Comparison of ENCODE assay signal across 9 cellular contexts in genomic region chr3:132231633-132232032, GRCh38.
DNase-seq lines count a peak whose midpoint lies in the region; ATAC-seq, FAIRE-seq and TF ChIP-seq lines count a peak whose summit lies in the region.
"Had no signal": no experiment of that assay in that cellular context is flagged by ENCODE, and none has a peak within 500 bp of the region (broad histone marks: within the 10 kb centered on the region; RNA-seq: fewer than 3 reads in every experiment).

No MANE protein-coding gene starts in this region.

- H3K27me3 ChIP-seq in H1 (replicated peaks in 1 of 4; ENCODE audit: control insufficient read depth in 3 of 4, extremely low read depth in 1 of 4, insufficient read depth in 3 of 4, low read length in 3 of 4) (no peaks in the 10 kb centered on the region), psoas muscle (ENCODE audit: insufficient read depth in 3 of 3, low read length in 2 of 3) (no peaks in the 10 kb centered on the region), MM.1S (replicated peaks; ENCODE audit: insufficient read depth, low read length) (no peaks in the 10 kb centered on the region)
- H3K27me3 ChIP-seq: right lobe of liver had no signal

- ATAC-seq in psoas muscle = peak; percentile 68 to 76 (median 73)
- ATAC-seq in stimulated activated effector memory CD8-positive, alpha-beta T cell treated with anti-CD3 and anti-CD28 coated beads, Interleukin-12 subunit alpha, Interleukin-12 subunit beta, amount 100 ng/mL, for 72 hours = no peak
- ATAC-seq: activated CD8-positive, alpha-beta T cell treated with anti-CD3 and anti-CD28 coated beads, Interleukin-2, amount 10 ng/mL, durations not matched to agents 7 days and 5 days; right lobe of liver had no signal

- H3K14ac ChIP-seq in H1 (ENCODE audit: insufficient read length) = no peak overlapping the region

- no peak for TF ChIP-seq EP300 in H1 (IDR thresholded peaks at IDR 0.05; ENCODE audit: borderline replicate concordance in 1 of 2, low read depth in 2 of 2, low read length in 2 of 2)

- no peak overlapping the region for H3K4ac ChIP-seq in H1 (replicated peaks; ENCODE audit: insufficient read length, low read depth, low read length)

- H3K4me3 Mint-ChIP-seq in stimulated activated effector memory CD8-positive, alpha-beta T cell treated with anti-CD3 and anti-CD28 coated beads, Interleukin-12 subunit alpha, Interleukin-12 subunit beta, amount 100 ng/mL, for 72 hours = no peak overlapping the region
- H3K4me3 Mint-ChIP-seq: activated CD8-positive, alpha-beta T cell treated with anti-CD3 and anti-CD28 coated beads, Interleukin-2, amount 10 ng/mL, durations not matched to agents 7 days and 5 days had no signal

- no peak overlapping the region for H2AFZ ChIP-seq in H1 (ENCODE audit: low read length)
- H2AFZ ChIP-seq in MM.1S (ENCODE audit: low read length) = no peak overlapping the region

- H3K4me1 Mint-ChIP-seq in stimulated activated effector memory CD8-positive, alpha-beta T cell treated with anti-CD3 and anti-CD28 coated beads, Interleukin-12 subunit alpha, Interleukin-12 subunit beta, amount 100 ng/mL, for 72 hours = no peaks in the 10 kb centered on the region

- H3K23me2 ChIP-seq in H1 (ENCODE audit: low read depth, low read length) = no peaks in the 10 kb centered on the region; the same call in 1 of the 2 replicates

- no peaks in the 10 kb centered on the region for H3K36me3 Mint-ChIP-seq in stimulated activated effector memory CD8-positive, alpha-beta T cell treated with anti-CD3 and anti-CD28 coated beads, Interleukin-12 subunit alpha, Interleukin-12 subunit beta, amount 100 ng/mL, for 72 hours

- no peak overlapping the region for H2AK5ac ChIP-seq in H1 (ENCODE audit: low read depth, low read length)

- no peaks in the 10 kb centered on the region for H3K36me3 ChIP-seq in H1 (ENCODE audit: control insufficient read depth in 2 of 4, insufficient read depth in 4 of 4, low read length in 3 of 4)
- no peaks in the 10 kb centered on the region for H3K36me3 ChIP-seq in psoas muscle (ENCODE audit: insufficient read depth in 1 of 2, low read depth in 1 of 2)
- H3K36me3 ChIP-seq in MM.1S (replicated peaks; ENCODE audit: insufficient read depth, low read length) = no peaks in the 10 kb centered on the region
- H3K36me3 ChIP-seq: right lobe of liver had no signal

- H3K9ac ChIP-seq in H1 (replicated peaks in 1 of 4; ENCODE audit: extremely low read depth in 1 of 4, low read depth in 3 of 4, low read length in 3 of 4) (no peak overlapping the region), MM.1S (ENCODE audit: low read length) (no peak overlapping the region)

- TF ChIP-seq RAD21 in H1 (IDR thresholded peaks at IDR 0.05 in 1 of 2, conservative IDR thresholded peaks at IDR 0.05 in 1 of 2; ENCODE audit: low read depth in 2 of 2, low read length in 2 of 2) = no peak

- no peaks in the 10 kb centered on the region for H3K9me2 ChIP-seq in MM.1S (replicated peaks; ENCODE audit: insufficient read depth, low read length)

- H3K27ac Mint-ChIP-seq in stimulated activated effector memory CD8-positive, alpha-beta T cell treated with anti-CD3 and anti-CD28 coated beads, Interleukin-12 subunit alpha, Interleukin-12 subunit beta, amount 100 ng/mL, for 72 hours = no peak overlapping the region
- H3K27ac Mint-ChIP-seq: activated CD8-positive, alpha-beta T cell treated with anti-CD3 and anti-CD28 coated beads, Interleukin-2, amount 10 ng/mL, durations not matched to agents 7 days and 5 days had no signal

- POLR2A ChIA-PET in H1 (lab: Charles Lee; ENCODE audit: partially characterized antibody) = no interaction called here

- H3K18ac ChIP-seq in H1 (ENCODE audit: extremely low read depth, low read length) = no peak overlapping the region

- no peaks in the 10 kb centered on the region for H3K79me1 ChIP-seq in H1 (ENCODE audit: low read depth, low read length)

- TF ChIP-seq CTCF in H1 (IDR thresholded peaks at IDR 0.05; ENCODE audit: control extremely low read depth in 1 of 3, insufficient read depth in 1 of 3, low read depth in 1 of 3, low read length in 3 of 3) = no peak
- TF ChIP-seq CTCF in psoas muscle (IDR thresholded peaks at IDR 0.05) = no peak
- TF ChIP-seq CTCF in MM.1S (IDR thresholded peaks at IDR 0.05; ENCODE audit: low read length) = no peak

- no peak overlapping the region for H3K23ac ChIP-seq in H1 (ENCODE audit: insufficient read length)

- TF ChIP-seq POLR2A in H1 (IDR thresholded peaks at IDR 0.05; ENCODE audit: control extremely low read depth in 1 of 2, low read depth in 2 of 2, low read length in 2 of 2) = no peak

- CTCF ChIA-PET in H1 (lab: Charles Lee; ENCODE audit: partially characterized antibody) = interaction anchor here (1.0 to 1.7 kb wide), 5 partner anchors 21 to 196 kb away, joined by 3 to 6 read pairs (median 3); no protein-coding TSS in a partner anchor

- no peak overlapping the region for H4K91ac ChIP-seq in H1 (replicated peaks; ENCODE audit: insufficient read length, low read length)

- no peak overlapping the region for H2BK20ac ChIP-seq in H1 (ENCODE audit: low read length)

- H3K4me1 ChIP-seq in H1 (replicated peaks in 1 of 4; ENCODE audit: control insufficient read depth in 3 of 4, insufficient read depth in 4 of 4, low read length in 3 of 4) (peaks cover 0 to 6% (median under 1%) of the 10 kb centered on the region in 4 experiments; a peak in 2 of 7 replicates), psoas muscle (no peaks in the 10 kb centered on the region), MM.1S (ENCODE audit: low read length) (peaks cover 9% of the 10 kb centered on the region)
- H3K4me1 ChIP-seq: right lobe of liver had no signal

- H3F3A ChIP-seq in MM.1S (ENCODE audit: insufficient read depth, low read length) = peaks cover 5% of the 10 kb centered on the region; the same call in 1 of the 2 replicates

- DNase-seq in GM04503 (ENCODE audit: low read depth) = peak; percentile 33
- DNase-seq in NAMALWA (ENCODE audit: low spot score) = peak; percentile 18
- DNase-seq in H1 (ENCODE audit: low read depth in 1 of 2, low spot score in 2 of 2) = no peak
- DNase-seq in psoas muscle = no peak
- no peak for DNase-seq in DMS114 treated with DMSO at 0.1 percent for 48 hours (lab: John Stamatoyannopoulos, UW; ENCODE audit: unreplicated experiment)
- no peak for DNase-seq in stimulated activated effector memory CD8-positive, alpha-beta T cell treated with anti-CD3 and anti-CD28 coated beads, Interleukin-12 subunit alpha, Interleukin-12 subunit beta, amount 100 ng/mL, for 72 hours (ENCODE audit: low spot score in 2 of 2)
- no peak for DNase-seq in MM.1S
- DNase-seq: activated CD8-positive, alpha-beta T cell treated with anti-CD3 and anti-CD28 coated beads, Interleukin-2, amount 10 ng/mL, durations not matched to agents 7 days and 5 days; right lobe of liver had no signal

- FAIRE-seq in H1 (lab: Jason Lieb, UNC) = no peak

- H3K4me2 ChIP-seq in H1 (ENCODE audit: insufficient read depth in 1 of 2, low read depth in 2 of 2, low read length in 2 of 2) (no peak overlapping the region), MM.1S (ENCODE audit: low read depth, low read length) (no peak overlapping the region)

- no peaks in the 10 kb centered on the region for H4K20me1 ChIP-seq in H1 (replicated peaks in 1 of 2; ENCODE audit: control insufficient read depth in 1 of 2, insufficient read depth in 2 of 2, low read length in 2 of 2)
- H4K20me1 ChIP-seq in MM.1S (ENCODE audit: insufficient read depth, low read length) = no peaks in the 10 kb centered on the region

- no peak overlapping the region for H2BK5ac ChIP-seq in H1 (ENCODE audit: low read depth, low read length)

- no peak overlapping the region for H2BK15ac ChIP-seq in H1 (ENCODE audit: low read length)

- no peak overlapping the region for H4K8ac ChIP-seq in H1 (ENCODE audit: extremely low read depth, insufficient read depth, low read length)

- H2BK120ac ChIP-seq in H1 (replicated peaks; ENCODE audit: low read depth, low read length) = no peak overlapping the region

- H3K9me3 ChIP-seq in H1 (ENCODE audit: insufficient read depth in 2 of 2, low read depth in 1 of 2, low read length in 1 of 2) (no peaks in the 10 kb centered on the region), psoas muscle (no peaks in the 10 kb centered on the region), MM.1S (replicated peaks; ENCODE audit: insufficient read depth, low read length) (no peaks in the 10 kb centered on the region)
- H3K9me3 ChIP-seq: right lobe of liver had no signal

- no peak overlapping the region for H3K56ac ChIP-seq in H1 (replicated peaks; ENCODE audit: insufficient read length, low read depth, low read length)

- H3K79me2 ChIP-seq in H1 (ENCODE audit: control insufficient read depth in 1 of 2, insufficient read depth in 2 of 2, low read length in 2 of 2) (no peaks in the 10 kb centered on the region), MM.1S (ENCODE audit: low read length) (no peaks in the 10 kb centered on the region)

- no peak overlapping the region for H2BK12ac ChIP-seq in H1 (ENCODE audit: low read depth, low read length)

- intact Hi-C loops in psoas muscle (cut with DNase I) = no loop called here

- no peak overlapping the region for H3K27ac ChIP-seq in H1 (ENCODE audit: low read depth, low read length)
- H3K27ac ChIP-seq in psoas muscle = peak overlapping the region; percentile 14
- no peak overlapping the region for H3K27ac ChIP-seq in MM.1S (ENCODE audit: low read length)
- H3K27ac ChIP-seq: right lobe of liver had no signal

- H3K4me3 ChIP-seq in H1 (ENCODE audit: extremely low read depth in 1 of 4, insufficient read depth in 2 of 4, low read depth in 3 of 4, low read length in 4 of 4) = no peak overlapping the region
- no peak overlapping the region for H3K4me3 ChIP-seq in psoas muscle
- no peak overlapping the region for H3K4me3 ChIP-seq in MM.1S (ENCODE audit: low read length)
- H3K4me3 ChIP-seq: right lobe of liver had no signal

- H4K5ac ChIP-seq in H1 (ENCODE audit: insufficient read length, low read depth, low read length) = no peak overlapping the region

- H3K9me3 Mint-ChIP-seq in stimulated activated effector memory CD8-positive, alpha-beta T cell treated with anti-CD3 and anti-CD28 coated beads, Interleukin-12 subunit alpha, Interleukin-12 subunit beta, amount 100 ng/mL, for 72 hours = no peaks in the 10 kb centered on the region

TF ChIP-seq in H1, 55 proteins besides CTCF, POLR2A, EP300 and RAD21:
- TF ChIP-seq TBP (IDR thresholded peaks at IDR 0.05; ENCODE audit: low read depth, low read length) (peak; percentile 99), JUN (IDR thresholded peaks at IDR 0.05; ENCODE audit: low read depth, low read length) (no peak)

Comparison
In these comparisons a context has a peak if more than half of its experiments do, and no peak if none do; other contexts are left out.
1. DNase-seq: peak in GM04503 (single experiment) and NAMALWA (single experiment); none in H1 (0 of 2), psoas muscle (0 of 2), DMS114 treated with DMSO at 0.1 percent for 48 hours (single experiment), stimulated activated effector memory CD8-positive, alpha-beta T cell treated with anti-CD3 and anti-CD28 coated beads, Interleukin-12 subunit alpha, Interleukin-12 subunit beta, amount 100 ng/mL, for 72 hours (0 of 2) and MM.1S (single experiment).